ENCODE assay signal across 8 cellular contexts in genomic region chr15:44719293-44719999, GRCh38. TPM values are rescaled to one million over a fixed set of nuclear protein-coding genes. Genes with fewer than 3 reads are reported as not detected.
DNase-seq lines count a peak whose midpoint lies in the region; ATAC-seq and TF ChIP-seq lines count a peak whose summit lies in the region.

No MANE protein-coding gene starts in this region.

- TF ChIP-seq CTCF in cardiac fibroblast (IDR thresholded peaks at IDR 0.05; ENCODE audit: low read depth, low read length): no peak

- no peak overlapping the region for H3K4me3 ChIP-seq in cardiac fibroblast (replicated peaks in 1 of 2; ENCODE audit: low read depth in 2 of 2, low read length in 2 of 2)

- ATAC-seq in GM18868 (IDR thresholded peaks at IDR 0.05; ENCODE audit: unreplicated experiment) (peak; percentile 53), HG02798 (IDR thresholded peaks at IDR 0.05; ENCODE audit: poor library complexity, unreplicated experiment) (peak; percentile 68)

- DNase-seq in cardiac fibroblast (ENCODE audit: low read depth in 2 of 2): peak; percentile 30 to 38
- DNase-seq in stimulated activated CD8-positive, alpha-beta memory T cell treated with anti-CD3 and anti-CD28 coated beads, Interleukin-4, amount 100 ng/mL, for 24 hours (ENCODE audit: low read depth): peak; percentile 45
- DNase-seq in nucleus accumbens (lab: John Stamatoyannopoulos, UW): no peak
- no peak for DNase-seq in GOT3 (lab: John Stamatoyannopoulos, UW)
- DNase-seq in retina: no peak

TF ChIP-seq in PFSK-1, 5 proteins besides CTCF, POLR2A, EP300 and RAD21:
- TF ChIP-seq POLR2AphosphoS5 (IDR thresholded peaks at IDR 0.05; ENCODE audit: low read depth, low read length) (0 out of 2 replicates have a peak, but pooled peaks have one; percentile 27), FOXP2 (optimal IDR thresholded peaks at IDR 0.05; ENCODE audit: borderline replicate concordance, extremely low read depth, extremely low read length, insufficient read depth) (no peak)
TF ChIP-seq in PFSK-1: peak in this region for 1.

RNA-seq across cellular contexts. Expression of gene B2M, which starts 8.1 kb away (rescaled TPM):
- polyA plus RNA-seq in PFSK-1 (2012; ENCODE audit: insufficient read length, low read depth): 608 TPM

RNA-seq across cellular contexts. Expression of gene PATL2, which starts 8.3 kb away (rescaled TPM):
- polyA plus RNA-seq in PFSK-1 (2012; ENCODE audit: insufficient read length, low read depth): 0.21 TPM

RNA-seq across cellular contexts. Expression of gene TRIM69, which starts 16.9 kb away (rescaled TPM):
- 6.7 TPM for polyA plus RNA-seq in PFSK-1 (2012; ENCODE audit: insufficient read length, low read depth)

RNA-seq across cellular contexts. Expression of gene SPG11, which starts 56.0 kb away (rescaled TPM):
- 41.4 TPM for polyA plus RNA-seq in PFSK-1 (2012; ENCODE audit: insufficient read length, low read depth)

Comparison
In these comparisons a context has a peak if more than half of its experiments do, and no peak if none do; other contexts are left out.
1. DNase-seq: peak in cardiac fibroblast (2 of 2) and stimulated activated CD8-positive, alpha-beta memory T cell treated with anti-CD3 and anti-CD28 coated beads, Interleukin-4, amount 100 ng/mL, for 24 hours (single experiment); none in nucleus accumbens (0 of 56), GOT3 (single experiment) and retina (single experiment).